14 cellular contexts compared by ENCODE assay signal in genomic region chrY:22134719-22135118, GRCh38. TPM values are rescaled to one million over a fixed set of nuclear protein-coding genes. Genes with fewer than 3 reads are reported as not detected.
"Had no signal": no experiment of that assay in that cellular context is flagged by ENCODE, and none has a peak within 500 bp of the region (broad histone marks: within the 10 kb centered on the region; RNA-seq: fewer than 3 reads in every experiment).

No MANE protein-coding gene starts in this region.

RNA-seq across cellular contexts. Expression of gene RBMY1F, which starts 48.0 kb away (rescaled TPM):
- total RNA-seq: activated B cell treated with CpG ODN at 0.5 μM for 24 hours; activated CD4-positive, alpha-beta memory T cell treated with anti-CD3 and anti-CD28 coated beads for 36 hours; activated CD4-positive, alpha-beta memory T cell treated with anti-CD3 and anti-CD28 coated beads, Interleukin-2, amount 10 ng/mL, durations not matched to agents 7 days and 5 days; activated CD4-positive, alpha-beta T cell treated with anti-CD3 and anti-CD28 coated beads for 36 hours; activated CD4-positive, alpha-beta T cell treated with anti-CD3 and anti-CD28 coated beads, Interleukin-2, amount 10 ng/mL, durations not matched to agents 24 days and 14 days; activated CD4-positive, alpha-beta T cell treated with anti-CD3 and anti-CD28 coated beads, Interleukin-2, amount 10 ng/mL, durations not matched to agents 7 days and 5 days; activated CD8-positive, alpha-beta memory T cell treated with anti-CD3 and anti-CD28 coated beads for 36 hours; activated CD8-positive, alpha-beta memory T cell treated with anti-CD3 and anti-CD28 coated beads, Interleukin-2, amount 10 ng/mL, durations not matched to agents 7 days and 5 days; activated CD8-positive, alpha-beta T cell treated with anti-CD3 and anti-CD28 coated beads for 36 hours; activated CD8-positive, alpha-beta T cell treated with anti-CD3 and anti-CD28 coated beads, Interleukin-2, amount 10 ng/mL, durations not matched to agents 7 days and 5 days; T-cell; T-helper 1 cell treated with Interleukin-12 subunit alpha and Interleukin-12 subunit beta and Interleukin-4 antibody, amounts not matched to agents 30 ng/mL and 1 ng/mL, for 36 hours; T-helper 2 cell treated with Interferon-gamma antibody and Interleukin-4, amounts not matched to agents 100 ng/mL and 5 ng/mL, for 36 hours; WTC11 had no signal
